ENCODE assay signal across 22 cellular contexts in genomic region chr7:18189495-18190126, GRCh38.
"Had no signal": no experiment of that assay in that cellular context is flagged by ENCODE, and none has a peak within 500 bp of the region (broad histone marks: within the 10 kb centered on the region; RNA-seq: fewer than 3 reads in every experiment).

No MANE protein-coding gene starts in this region.

- H3K4me3 ChIP-seq: MG63 had no signal

- H3K36me3 ChIP-seq: MG63 had no signal

- DNase-seq: Karpas-422, KG1, MG63, NCI-H1092, NCI-H1105 treated with DMSO at 0.1 percent for 48 hours, NCI-H1417 treated with DMSO at 0.1 percent for 48 hours, NCI-H187, NCI-H2029, NCI-H2081 treated with DMSO at 0.1 percent for 48 hours, NCI-H2171, NCI-H226, NCI-H446, NCI-H510A, NCI-H524 treated with DMSO at 0.1 percent for 48 hours, NCI-H69, NCI-H774, SHP77, SK-N-SH, SW 1271 had no signal

- H3K4me2 ChIP-seq: SK-N-SH had no signal

- H3K27ac ChIP-seq: HL-60, RWPE1 had no signal

- H3K9me3 ChIP-seq: MG63, SK-N-SH had no signal

- H3K27me3 ChIP-seq: MG63 had no signal

- H3K9ac ChIP-seq: SK-N-SH had no signal

- ATAC-seq: Panc1 had no signal
